Comparison of ENCODE assay signal across 8 cellular contexts in the genomic region with DNA sequence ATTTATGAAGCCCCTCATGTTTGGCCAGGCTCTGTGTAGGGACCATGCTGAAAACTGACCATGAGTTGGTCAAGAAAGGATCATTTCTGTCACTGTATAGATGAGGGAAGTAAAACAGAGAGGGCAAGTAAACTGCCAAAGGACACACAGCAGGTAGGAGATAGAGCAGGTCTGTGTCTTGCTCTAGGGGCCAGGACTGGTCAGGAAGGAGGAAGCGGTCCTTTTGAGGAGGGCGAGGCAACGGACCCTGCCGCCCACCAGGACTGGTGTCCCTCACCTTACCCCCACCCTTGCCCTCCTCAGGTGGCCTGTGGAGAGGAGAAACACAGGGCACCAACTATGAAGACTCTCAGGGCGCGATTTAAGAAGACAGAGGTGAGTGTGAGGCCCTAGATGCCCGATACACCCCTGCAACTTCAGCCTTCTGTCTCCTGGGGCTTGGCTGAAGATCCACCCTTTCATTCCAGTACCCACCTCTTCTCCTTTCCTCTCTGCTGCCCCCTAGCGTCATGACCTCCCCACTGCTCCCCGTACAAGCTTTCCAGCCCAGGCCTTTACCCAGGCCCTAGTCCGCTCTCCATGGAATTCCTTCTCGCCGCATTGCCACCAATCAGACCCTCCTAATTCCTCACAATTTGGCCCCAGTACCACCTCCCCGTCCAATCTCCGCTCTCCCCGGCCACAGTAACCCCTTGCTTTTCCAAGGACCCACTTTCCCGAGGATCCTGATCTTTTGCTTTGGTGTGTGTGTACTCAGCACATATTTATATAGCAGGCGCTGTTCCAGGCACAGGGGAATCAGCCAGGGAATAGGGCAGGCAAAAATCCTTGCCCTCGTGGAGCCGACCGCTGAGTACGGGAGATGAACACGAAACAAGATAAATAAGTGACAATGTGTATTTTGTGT. TPM values are rescaled to one million over a fixed set of nuclear protein-coding genes. Genes with fewer than 3 reads are reported as not detected.
DNase-seq lines count a peak whose midpoint lies in the region; ATAC-seq and TF ChIP-seq lines count a peak whose summit lies in the region.

No MANE protein-coding gene starts in this region.

- H3K36me3 ChIP-seq in CD8-positive, alpha-beta memory T cell (ENCODE audit: insufficient read depth, low read length): no peaks in the 10 kb centered on the region
- H3K36me3 ChIP-seq in PC-3 (ENCODE audit: low read depth, low read length): no peaks in the 10 kb centered on the region
- H3K36me3 ChIP-seq in fibroblast of lung (ENCODE audit: control insufficient read depth, insufficient read depth, low read length): no peaks in the 10 kb centered on the region
- no peaks in the 10 kb centered on the region for H3K36me3 ChIP-seq in neuronal stem cell (replicated peaks in 1 of 2; ENCODE audit: control insufficient read depth in 2 of 2, insufficient read depth in 2 of 2, low read length in 2 of 2)

- intact Hi-C loops in PC-3 (cut with micrococcal nuclease): loop anchor here (5.0 kb wide), 1 partner anchor 44 kb away; no protein-coding TSS in a partner anchor

- peaks cover 5% of the 10 kb centered on the region for H3K79me2 ChIP-seq in PC-3 (ENCODE audit: low read length)
- peaks cover 5% of the 10 kb centered on the region for H3K79me2 ChIP-seq in fibroblast of lung (ENCODE audit: control insufficient read depth, insufficient read depth, low read length)

- H2AFZ ChIP-seq in PC-3 (ENCODE audit: low read length) (peak overlapping the region; percentile 78), fibroblast of lung (ENCODE audit: low read length) (peak overlapping the region; percentile 25), neuronal stem cell (ENCODE audit: low read length) (peak overlapping the region; percentile 65)

- H2BK15ac ChIP-seq in neuronal stem cell (ENCODE audit: low read length): no peak overlapping the region

- no peaks in the 10 kb centered on the region for H3F3A ChIP-seq in PC-3 (ENCODE audit: low read length, unreplicated experiment)

- no peak overlapping the region for H3K4ac ChIP-seq in neuronal stem cell (ENCODE audit: low read length)

- peak overlapping the region; percentile 23 for H3K18ac ChIP-seq in neuronal stem cell (ENCODE audit: low read length)

- H3K79me1 ChIP-seq in neuronal stem cell (ENCODE audit: low read depth, low read length): peaks cover 5% of the 10 kb centered on the region

- H3K9ac ChIP-seq in PC-3 (ENCODE audit: low read length): no peak overlapping the region
- H3K9ac ChIP-seq in fibroblast of lung (ENCODE audit: insufficient read depth, low read length): no peak overlapping the region
- H3K9ac ChIP-seq in neuronal stem cell (ENCODE audit: low read depth, low read length, poor library complexity): peak overlapping the region; percentile 46

- peaks cover 15 to 21% (median 17%) of the 10 kb centered on the region in 3 donors for H3K4me1 Mint-ChIP-seq in CD8-positive, alpha-beta memory T cell

- H2BK5ac ChIP-seq in neuronal stem cell (ENCODE audit: low read length): no peak overlapping the region

- H3K9me3 Mint-ChIP-seq in CD8-positive, alpha-beta memory T cell: peaks cover 0 to 2% (median 0%) of the 10 kb centered on the region in 5 donors

- no peaks in the 10 kb centered on the region for H3K9me3 ChIP-seq in CD8-positive, alpha-beta memory T cell (ENCODE audit: low read length)
- H3K9me3 ChIP-seq in PC-3 (ENCODE audit: low read length) (no peaks in the 10 kb centered on the region), fibroblast of lung (ENCODE audit: control insufficient read depth, insufficient read depth, low read depth, low read length) (no peaks in the 10 kb centered on the region), neuronal stem cell (replicated peaks in 1 of 2; ENCODE audit: control insufficient read depth in 2 of 2, insufficient read depth in 1 of 2, low read depth in 1 of 2, low read length in 2 of 2) (no peaks in the 10 kb centered on the region)

- ATAC-seq in PC-3 (peak; percentile 73), HG03196 (IDR thresholded peaks at IDR 0.05; ENCODE audit: unreplicated experiment) (no peak)

- H3K4me3 Mint-ChIP-seq in CD8-positive, alpha-beta memory T cell: peak overlapping the region in 1 of 7 donors; percentile 23

- no peaks in the 10 kb centered on the region for H3K9me2 ChIP-seq in PC-3 (replicated peaks; ENCODE audit: low read length)

- TF ChIP-seq CTCF in PC-3 (conservative IDR thresholded peaks at IDR 0.05; ENCODE audit: low read depth, low read length) (peak; percentile 76), fibroblast of lung (conservative IDR thresholded peaks at IDR 0.05 in 1 of 2, IDR thresholded peaks at IDR 0.05 in 1 of 2; ENCODE audit: low read depth in 1 of 2, low read length in 2 of 2) (peak; percentile 90)

- H3K23ac ChIP-seq in neuronal stem cell (ENCODE audit: low read depth, low read length, poor library complexity): no peak overlapping the region

- no peak overlapping the region for H2AK5ac ChIP-seq in neuronal stem cell (ENCODE audit: low read depth, low read length)

- H4K20me1 ChIP-seq in PC-3 (ENCODE audit: low read length): no peaks in the 10 kb centered on the region
- H4K20me1 ChIP-seq in fibroblast of lung (ENCODE audit: control insufficient read depth, extremely low read depth, insufficient read depth, low read length): no peaks in the 10 kb centered on the region

- DNase-seq in CD8-positive, alpha-beta memory T cell: peak; percentile 51 to 81 (median 65)
- DNase-seq in HuH-7 (ENCODE audit: low spot score) (peak; percentile 93), PC-3 (peak; percentile 78), activated T-cell treated with anti-CD3 and anti-CD28 coated beads for 48 hours (ENCODE audit: low read depth) (peak; percentile 71), fibroblast of lung (ENCODE audit: low read depth in 2 of 2) (peak; percentile 31 to 68), neuronal stem cell (ENCODE audit: low spot score) (peak; percentile 83), stromal cell of bone marrow (ENCODE audit: low read depth) (peak; percentile 40)

- peaks cover 0 to 12% of the 10 kb centered on the region in 2 donors for H3K27me3 Mint-ChIP-seq in CD8-positive, alpha-beta memory T cell

- peak overlapping the region; percentile 34; the same call in 1 of the 2 replicates for H3K4me2 ChIP-seq in PC-3 (ENCODE audit: low read length)
- H3K4me2 ChIP-seq in fibroblast of lung (ENCODE audit: extremely low read depth, insufficient read depth, low read length): no peak overlapping the region
- H3K4me2 ChIP-seq in neuronal stem cell (ENCODE audit: insufficient read depth, low read length, poor library complexity, severe bottlenecking): no peak overlapping the region

- H4K91ac ChIP-seq in neuronal stem cell (ENCODE audit: low read depth, low read length, poor library complexity): no peak overlapping the region

- no peak overlapping the region for H3K27ac ChIP-seq in CD8-positive, alpha-beta memory T cell (ENCODE audit: low read depth, low read length)
- H3K27ac ChIP-seq in PC-3 (ENCODE audit: low read length): no peak overlapping the region
- H3K27ac ChIP-seq in fibroblast of lung (ENCODE audit: insufficient read depth, low read length): no peak overlapping the region
- H3K27ac ChIP-seq in neuronal stem cell (replicated peaks; ENCODE audit: low read length): no peak overlapping the region

- H2BK12ac ChIP-seq in neuronal stem cell (ENCODE audit: low read length): no peak overlapping the region

- CTCF ChIA-PET in CD8-positive, alpha-beta memory T cell (lab: Charles Lee): interaction anchor here (1.0 to 1.2 kb wide), 3 partner anchors 15 to 429 kb away, joined by 3 to 4 read pairs (median 3); no protein-coding TSS in a partner anchor
- CTCF ChIA-PET in PC-3 (lab: Charles Lee): no interaction called here

- no CpG with 5 or more reads among the region's 22 CpGs for WGBS in neuronal stem cell (ENCODE audit: extremely low coverage in 2 of 2, insufficient read length in 2 of 2, insufficient replicate concordance in 1 of 2), 2 donors

- no peak overlapping the region for H3K4me3 ChIP-seq in CD8-positive, alpha-beta memory T cell (ENCODE audit: low read length)
- H3K4me3 ChIP-seq in PC-3 (ENCODE audit: low read length) (no peak overlapping the region), fibroblast of lung (replicated peaks in 1 of 4; ENCODE audit: control extremely low read depth in 1 of 4, insufficient read depth in 1 of 4, low read depth in 3 of 4, low read length in 4 of 4) (no peak overlapping the region), neuronal stem cell (ENCODE audit: low read length in 2 of 2) (no peak overlapping the region)

- no TSS peak for BruUV-seq in PC-3 (replicated peaks; lab: Mats Ljungman, UMichigan)

- no peak overlapping the region for H4K8ac ChIP-seq in neuronal stem cell (ENCODE audit: low read depth, low read length)

- peaks cover 8% of the 10 kb centered on the region for H3K4me1 ChIP-seq in CD8-positive, alpha-beta memory T cell (ENCODE audit: insufficient read depth, low read length)
- H3K4me1 ChIP-seq in PC-3 (ENCODE audit: insufficient read depth, low read length) (peaks cover under 1% of the 10 kb centered on the region; the same call in 1 of the 2 replicates), fibroblast of lung (ENCODE audit: control insufficient read depth, extremely low read depth, insufficient read depth, low read length) (no peaks in the 10 kb centered on the region), neuronal stem cell (ENCODE audit: control insufficient read depth in 2 of 2, insufficient read depth in 1 of 2, low read depth in 1 of 2, low read length in 2 of 2) (peaks cover 0 to 7% of the 10 kb centered on the region in 2 donors)

- no peak overlapping the region for H3K14ac ChIP-seq in neuronal stem cell (ENCODE audit: low read length)

- peak overlapping the region in 1 of 8 donors; percentile 50 for H3K27ac Mint-ChIP-seq in CD8-positive, alpha-beta memory T cell

- H2BK120ac ChIP-seq in neuronal stem cell (ENCODE audit: low read depth, low read length): no peak overlapping the region

- peaks cover 0 to 8% (median 3%) of the 10 kb centered on the region in 3 donors for H3K36me3 Mint-ChIP-seq in CD8-positive, alpha-beta memory T cell

- POLR2A ChIA-PET in CD8-positive, alpha-beta memory T cell (lab: Charles Lee): no interaction called here
- POLR2A ChIA-PET in PC-3 (lab: Charles Lee; ENCODE audit: unreplicated experiment): no interaction called here

- no peaks in the 10 kb centered on the region for H3K27me3 ChIP-seq in CD8-positive, alpha-beta memory T cell (ENCODE audit: insufficient read depth, low read length, poor library complexity, severe bottlenecking)
- H3K27me3 ChIP-seq in PC-3 (ENCODE audit: low read length): no peaks in the 10 kb centered on the region
- no peaks in the 10 kb centered on the region for H3K27me3 ChIP-seq in fibroblast of lung (ENCODE audit: control insufficient read depth, insufficient read depth, low read length)
- H3K27me3 ChIP-seq in neuronal stem cell (ENCODE audit: control insufficient read depth in 3 of 3, insufficient read depth in 3 of 3, low read depth in 1 of 3, low read length in 3 of 3): no peaks in the 10 kb centered on the region

RNA-seq across cellular contexts. Expression of a gene that starts 3.9 kb away (rescaled TPM):
- total RNA-seq in CD8-positive, alpha-beta memory T cell: under 1 TPM; 0.89 to 0.90 TPM
- 0.48 TPM for polyA plus RNA-seq in CD8-positive, alpha-beta memory T cell
- total RNA-seq in PC-3 (2014; rRNA removed): 0.33 and 0.63 TPM in 2 replicates
- 2.3 and 2.6 TPM in 2 replicates for total RNA-seq in fibroblast of lung
- polyA plus RNA-seq in fibroblast of lung: 0.09 and 0.14 TPM in 2 replicates
- polyA plus RNA-seq in fibroblast of lung (2012): 0.17 and 0.26 TPM in 2 replicates
- polyA minus RNA-seq in fibroblast of lung (ENCODE audit: low replicate concordance): 3.6 TPM in 1 of 2 replicates, not detected in the other
- 0.60 TPM for polyA plus RNA-seq in neuronal stem cell (2013, experiment 1 of 2)
- 0.64 TPM for polyA plus RNA-seq in neuronal stem cell (2013, experiment 2 of 2)

RNA-seq across cellular contexts. Expression of a gene that starts 4.0 kb away (rescaled TPM):
- total RNA-seq in CD8-positive, alpha-beta memory T cell: 10 to 100 TPM; 33.5 to 38.6 TPM
- 1.6 TPM for polyA plus RNA-seq in CD8-positive, alpha-beta memory T cell
- total RNA-seq in PC-3 (2014; rRNA removed) (18.0 and 20.8 TPM in 2 replicates), fibroblast of lung (9.2 and 10.0 TPM in 2 replicates)
- 8.8 and 11.0 TPM in 2 replicates for polyA plus RNA-seq in fibroblast of lung
- 12.0 and 18.6 TPM in 2 replicates for polyA plus RNA-seq in fibroblast of lung (2012)
- polyA minus RNA-seq in fibroblast of lung (ENCODE audit: low replicate concordance): 4.7 and 7.3 TPM in 2 replicates
- 14.7 TPM for polyA plus RNA-seq in neuronal stem cell (2013, experiment 1 of 2)
- 15.1 TPM for polyA plus RNA-seq in neuronal stem cell (2013, experiment 2 of 2)

RNA-seq across cellular contexts. Expression of a gene that starts 32.9 kb away (rescaled TPM):
- total RNA-seq in CD8-positive, alpha-beta memory T cell: not detected
- polyA plus RNA-seq in CD8-positive, alpha-beta memory T cell: 0.07 TPM
- total RNA-seq in PC-3 (2014; rRNA removed): not detected in 2 replicates
- 0.17 TPM in 1 of 2 replicates, not detected in the other for total RNA-seq in fibroblast of lung
- polyA plus RNA-seq in fibroblast of lung: not detected in 2 replicates
- polyA plus RNA-seq in fibroblast of lung (2012): not detected in 2 replicates
- not detected in 2 replicates for polyA minus RNA-seq in fibroblast of lung (ENCODE audit: low replicate concordance)
- 0.11 TPM for polyA plus RNA-seq in neuronal stem cell (2013, experiment 1 of 2)
- polyA plus RNA-seq in neuronal stem cell (2013, experiment 2 of 2): 0.07 TPM

RNA-seq across cellular contexts. Expression of a gene that starts 43.0 kb away (rescaled TPM):
- 10 to 100 TPM; 14.2 to 14.8 TPM for total RNA-seq in CD8-positive, alpha-beta memory T cell
- not detected for polyA plus RNA-seq in CD8-positive, alpha-beta memory T cell
- total RNA-seq in PC-3 (2014; rRNA removed): not detected in 2 replicates
- total RNA-seq in fibroblast of lung: not detected in 2 replicates
- polyA plus RNA-seq in fibroblast of lung: 0.05 and 0.14 TPM in 2 replicates
- polyA plus RNA-seq in fibroblast of lung (2012): not detected in 2 replicates
- polyA minus RNA-seq in fibroblast of lung (ENCODE audit: low replicate concordance): not detected in 2 replicates
- 0.06 TPM for polyA plus RNA-seq in neuronal stem cell (2013, experiment 1 of 2)
- polyA plus RNA-seq in neuronal stem cell (2013, experiment 2 of 2): 0.03 TPM

Comparison
In these comparisons a context has a peak if more than half of its experiments do, and no peak if none do; other contexts are left out.
1. DNase-seq: peak in every context shown above with its lines; median percentile 93 in HuH-7; 83 in neuronal stem cell; 78 in PC-3; 71 in activated T-cell treated with anti-CD3 and anti-CD28 coated beads for 48 hours; 65 in CD8-positive, alpha-beta memory T cell; 50 in fibroblast of lung; 40 in stromal cell of bone marrow.
2. H2AFZ ChIP-seq: peak in every context shown above with its lines; median percentile 78 in PC-3; 65 in neuronal stem cell; 25 in fibroblast of lung.